8 cellular contexts compared by ENCODE assay signal in genomic region chr3:160756907-160757623, GRCh38. TPM values are rescaled to one million over a fixed set of nuclear protein-coding genes. Genes with fewer than 3 reads are reported as not detected.
DNase-seq lines count a peak whose midpoint lies in the region; ATAC-seq, FAIRE-seq and TF ChIP-seq lines count a peak whose summit lies in the region.

No MANE protein-coding gene starts in this region.

- peaks cover 28% of the 10 kb centered on the region for H3K27me3 Mint-ChIP-seq in astrocyte (ENCODE audit: low read depth, unreplicated experiment)

- peak overlapping the region; percentile 99 for H3K4me2 ChIP-seq in astrocyte (ENCODE audit: low read length)

- H3K9me3 Mint-ChIP-seq in astrocyte (ENCODE audit: unreplicated experiment): peaks cover 2% of the 10 kb centered on the region

- H3K4me3 Mint-ChIP-seq in astrocyte (ENCODE audit: unreplicated experiment): peak overlapping the region; percentile 86

- no peak for FAIRE-seq in astrocyte (lab: Jason Lieb, UNC)

- H2AFZ ChIP-seq in ACC112 (ENCODE audit: low read length, unreplicated experiment): no peak overlapping the region
- H2AFZ ChIP-seq in astrocyte (ENCODE audit: low read depth, low read length): peak overlapping the region; percentile 90

- H3K27ac ChIP-seq in ACC112 (ENCODE audit: low read depth, low read length): no peak overlapping the region
- no peak overlapping the region for H3K27ac ChIP-seq in HUES48 (ENCODE audit: low read depth, low read length)
- no peak overlapping the region for H3K27ac ChIP-seq in astrocyte (ENCODE audit: low read depth, low read length)
- H3K27ac ChIP-seq in suprapubic skin: no peak overlapping the region

- TF ChIP-seq EP300 in suprapubic skin (IDR thresholded peaks at IDR 0.05): no peak

- peak overlapping the region; percentile 54 for H3K27ac Mint-ChIP-seq in astrocyte (ENCODE audit: unreplicated experiment)

- peaks cover 54% of the 10 kb centered on the region for H3K27me3 ChIP-seq in ACC112 (ENCODE audit: insufficient read depth, low read length)
- H3K27me3 ChIP-seq in HUES48 (ENCODE audit: control insufficient read depth, insufficient read depth, low read length): peaks cover 44% of the 10 kb centered on the region
- H3K27me3 ChIP-seq in astrocyte (ENCODE audit: insufficient read depth, low read length): peaks cover 14% of the 10 kb centered on the region
- H3K27me3 ChIP-seq in suprapubic skin: no peaks in the 10 kb centered on the region

- peaks cover 3% of the 10 kb centered on the region for H3K36me3 Mint-ChIP-seq in astrocyte (ENCODE audit: low read depth, unreplicated experiment)

- peaks cover 8% of the 10 kb centered on the region for H3K4me1 Mint-ChIP-seq in astrocyte (ENCODE audit: low read depth, unreplicated experiment)

- H3K36me3 ChIP-seq in ACC112 (ENCODE audit: insufficient read depth, low read length): no peaks in the 10 kb centered on the region
- no peaks in the 10 kb centered on the region for H3K36me3 ChIP-seq in HUES48 (ENCODE audit: control insufficient read depth, insufficient read depth, low read length)
- H3K36me3 ChIP-seq in astrocyte (ENCODE audit: insufficient read depth, low read length): no peaks in the 10 kb centered on the region
- H3K36me3 ChIP-seq in suprapubic skin: no peaks in the 10 kb centered on the region

- DNase-seq in astrocyte (ENCODE audit: low read depth) (no peak), left kidney (ENCODE audit: low read depth, low spot score) (peak; percentile 46), suprapubic skin (ENCODE audit: low spot score in 2 of 2) (peak in 1 of 2 donors; percentile 53), posterior vena cava (ENCODE audit: low spot score) (no peak)

- H3K9me3 ChIP-seq in HUES48 (ENCODE audit: control insufficient read depth, insufficient read depth, low read length): no peaks in the 10 kb centered on the region
- H3K9me3 ChIP-seq in astrocyte (ENCODE audit: insufficient read depth, low read depth, low read length): no peaks in the 10 kb centered on the region
- H3K9me3 ChIP-seq in suprapubic skin: no peaks in the 10 kb centered on the region

- 37% methylated on average over 19 of the region's 19 CpGs for WGBS in suprapubic skin

- TF ChIP-seq CTCF in astrocyte (IDR thresholded peaks at IDR 0.05; ENCODE audit: insufficient read depth, low read depth, low read length): no peak
- TF ChIP-seq CTCF in suprapubic skin (IDR thresholded peaks at IDR 0.05): no peak

- no peak for ATAC-seq in HG03378 (IDR thresholded peaks at IDR 0.05; ENCODE audit: unreplicated experiment)
- ATAC-seq in GM18909 (IDR thresholded peaks at IDR 0.05; ENCODE audit: poor library complexity, unreplicated experiment): no peak

- intact Hi-C loops in posterior vena cava (cut with DNase I): loop anchor here in 1 of 2 donors (10.0 kb wide), 1 partner anchor 48 kb away; no protein-coding TSS in a partner anchor

- H3K9ac ChIP-seq in HUES48 (ENCODE audit: low read depth, low read length) (peak overlapping the region; percentile 46), astrocyte (ENCODE audit: low read length) (no peak overlapping the region)

- TF ChIP-seq POLR2A in suprapubic skin (IDR thresholded peaks at IDR 0.05): no peak

- no peaks in the 10 kb centered on the region for H3K79me2 ChIP-seq in ACC112 (ENCODE audit: control insufficient read depth, insufficient read depth, low read length, unreplicated experiment)
- no peaks in the 10 kb centered on the region for H3K79me2 ChIP-seq in astrocyte (ENCODE audit: insufficient read depth, low read length)

- H3K4me1 ChIP-seq in ACC112 (ENCODE audit: control insufficient read depth, insufficient read depth, low read length, unreplicated experiment) (peaks cover 6% of the 10 kb centered on the region), HUES48 (ENCODE audit: control insufficient read depth, insufficient read depth, low read length) (peaks cover 27% of the 10 kb centered on the region), astrocyte (ENCODE audit: insufficient read depth, low read length) (peaks cover 13% of the 10 kb centered on the region), suprapubic skin (peaks cover 39% of the 10 kb centered on the region)

- H3K4me3 ChIP-seq in ACC112 (ENCODE audit: low read depth, low read length): peak overlapping the region; percentile 87; the same call in 1 of the 2 replicates
- H3K4me3 ChIP-seq in HUES48 (ENCODE audit: low read depth, low read length): peak overlapping the region; percentile 77
- peak overlapping the region; percentile 73 for H3K4me3 ChIP-seq in astrocyte (ENCODE audit: insufficient read depth, low read depth, low read length)
- peak overlapping the region; percentile 63 for H3K4me3 ChIP-seq in suprapubic skin

- H4K20me1 ChIP-seq in astrocyte (ENCODE audit: insufficient read depth, low read length): no peaks in the 10 kb centered on the region

RNA-seq across cellular contexts. Expression of gene PPM1L, which starts 1.0 kb away (rescaled TPM):
- total RNA-seq in astrocyte (5.5 and 6.3 TPM in 2 replicates), suprapubic skin (10 to 100 TPM; 31.5 to 40.2 (median 34.0) TPM), posterior vena cava (10 to 100 TPM; 12.3 to 13.0 TPM)
